19 cellular contexts compared by ENCODE assay signal in the genomic region with DNA sequence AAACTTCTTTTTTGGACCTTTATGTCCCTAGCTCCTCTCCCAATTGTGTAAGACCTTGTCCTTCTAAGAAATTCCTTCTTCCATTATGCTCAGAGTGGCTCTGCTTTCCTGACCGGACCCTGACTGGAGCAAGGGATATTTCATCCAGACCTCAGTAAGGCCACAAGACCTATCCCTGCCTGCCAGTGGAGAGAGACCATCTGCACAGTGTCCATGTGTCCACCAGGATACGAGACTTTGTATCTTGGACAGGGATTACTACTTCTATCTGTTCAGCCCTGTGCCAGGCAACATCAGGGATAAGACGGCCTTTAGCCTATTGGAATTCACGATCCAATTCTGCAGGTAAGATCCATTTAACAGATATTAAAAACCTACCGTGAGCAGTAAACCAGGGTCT. TPM values are rescaled to one million over a fixed set of nuclear protein-coding genes. Genes with fewer than 3 reads are reported as not detected.
A peak's percentile ranks its signal among the peaks of the same experiment; 100 is the strongest.
DNase-seq lines count a peak whose midpoint lies in the region; ATAC-seq and TF ChIP-seq lines count a peak whose summit lies in the region.
"Had no signal": no experiment of that assay in that cellular context is flagged by ENCODE, and none has a peak within 500 bp of the region (broad histone marks: within the 10 kb centered on the region; RNA-seq: fewer than 3 reads in every experiment).

No MANE protein-coding gene starts in this region.

- intact Hi-C loops in PC-9 (cut with micrococcal nuclease; ENCODE audit: unreplicated experiment) = no loop called here

- ATAC-seq in GM23338 (no peak), GM21723 (IDR thresholded peaks at IDR 0.05; ENCODE audit: unreplicated experiment) (no peak)
- ATAC-seq: HCT116 had no signal

- H3K4me1 Mint-ChIP-seq in GM23338 (no peaks in the 10 kb centered on the region), progenitor cell of endocrine pancreas (ENCODE audit: low read depth) (no peaks in the 10 kb centered on the region)
- H3K4me1 Mint-ChIP-seq: CD4-positive, alpha-beta memory T cell; H9 had no signal

- H4K20me1 ChIP-seq in GM23338 (replicated peaks; ENCODE audit: insufficient read depth) (no peaks in the 10 kb centered on the region), KMS-11 (ENCODE audit: insufficient read depth) (no peaks in the 10 kb centered on the region), PC-9 (ENCODE audit: insufficient read depth) (no peaks in the 10 kb centered on the region)

- H3K4me3 Mint-ChIP-seq in GM23338 (no peak overlapping the region), progenitor cell of endocrine pancreas (ENCODE audit: low read depth) (no peak overlapping the region)
- H3K4me3 Mint-ChIP-seq: CD4-positive, alpha-beta memory T cell; H9 had no signal

- H3K4me3 ChIP-seq in GM23338 (no peak overlapping the region), KMS-11 (IDR thresholded peaks at IDR 0.05; ENCODE audit: insufficient read depth, low read depth, low read length) (no peak overlapping the region), PC-9 (no peak overlapping the region)
- H3K4me3 ChIP-seq: GM23248 had no signal

- no peak for DNase-seq in GM23338 (ENCODE audit: low spot score)
- peak; percentile 16 for DNase-seq in ecto neural progenitor cell (ENCODE audit: low spot score)
- DNase-seq in progenitor cell of endocrine pancreas (ENCODE audit: low spot score, unreplicated experiment) = no peak
- DNase-seq in PC-9 = no peak
- DNase-seq: C1 segment of cervical spinal cord; Calu3; CD4-positive, alpha-beta memory T cell; COR-L47; DMS53; DMS79 treated with DMSO at 0.1 percent for 48 hours; GF-D8; GM23248; H9 had no signal

- H3K27ac ChIP-seq in GM23338 (ENCODE audit: low read depth) = no peak overlapping the region
- peak overlapping the region; percentile 47; the same call in 1 of the 2 replicates for H3K27ac ChIP-seq in KMS-11
- H3K27ac ChIP-seq in PC-9 = no peak overlapping the region
- H3K27ac ChIP-seq: GM23248 had no signal

- H3K9me3 ChIP-seq in PC-9 (ENCODE audit: insufficient read depth, low read depth) = no peaks in the 10 kb centered on the region

- peaks cover under 1% of the 10 kb centered on the region; the same call in 1 of the 2 replicates for H3K27me3 ChIP-seq in GM23338 (ENCODE audit: insufficient read depth)
- H3K27me3 ChIP-seq in KMS-11 (ENCODE audit: insufficient read depth, low read depth) = no peaks in the 10 kb centered on the region
- H3K27me3 ChIP-seq in PC-9 (ENCODE audit: insufficient read depth, low read depth) = no peaks in the 10 kb centered on the region

- CTCF ChIA-PET in PC-9 (lab: Charles Lee) = no interaction called here

- no peaks in the 10 kb centered on the region for H3K4me1 ChIP-seq in GM23338 (ENCODE audit: insufficient read depth)
- H3K4me1 ChIP-seq in KMS-11 (ENCODE audit: low read depth, poor library complexity, severe bottlenecking) = peaks cover 16% of the 10 kb centered on the region
- no peaks in the 10 kb centered on the region for H3K4me1 ChIP-seq in PC-9 (replicated peaks; ENCODE audit: insufficient read depth)

- H3K36me3 Mint-ChIP-seq in GM23338 (ENCODE audit: low read depth) (no peaks in the 10 kb centered on the region), progenitor cell of endocrine pancreas (ENCODE audit: insufficient read depth) (no peaks in the 10 kb centered on the region)
- H3K36me3 Mint-ChIP-seq: CD4-positive, alpha-beta memory T cell had no signal

- no peaks in the 10 kb centered on the region for H3K79me2 ChIP-seq in GM23338 (replicated peaks; ENCODE audit: insufficient read depth)
- H3K79me2 ChIP-seq in KMS-11 (ENCODE audit: insufficient read depth, low read depth) = no peaks in the 10 kb centered on the region
- H3K79me2 ChIP-seq in PC-9 (ENCODE audit: low read depth) = no peaks in the 10 kb centered on the region

- POLR2A ChIA-PET in PC-9 (lab: Charles Lee; ENCODE audit: unreplicated experiment) = interaction anchor here (0.6 kb wide), 1 partner anchor 473 kb away, joined by 4 read pairs; no protein-coding TSS in a partner anchor

- H3K4me2 ChIP-seq in GM23338 (no peak overlapping the region), KMS-11 (peak overlapping the region; percentile 53), PC-9 (no peak overlapping the region)

- no TSS peak for BruUV-seq in PC-9 (replicated peaks; lab: Mats Ljungman, UMichigan)

- no peaks in the 10 kb centered on the region for H3K9me3 Mint-ChIP-seq in GM23338
- no peaks in the 10 kb centered on the region for H3K9me3 Mint-ChIP-seq in progenitor cell of endocrine pancreas (ENCODE audit: low read depth)
- H3K9me3 Mint-ChIP-seq: H9 had no signal

- no peak for TF ChIP-seq CTCF in GM23338 (conservative IDR thresholded peaks at IDR 0.05; ENCODE audit: low read depth in 2 of 2)
- TF ChIP-seq CTCF in KMS-11 (conservative IDR thresholded peaks at IDR 0.05; ENCODE audit: low read depth, low read length) = no peak
- no peak for TF ChIP-seq CTCF in progenitor cell of endocrine pancreas (IDR thresholded peaks at IDR 0.05; ENCODE audit: unreplicated experiment)
- no peak for TF ChIP-seq CTCF in PC-9 (conservative IDR thresholded peaks at IDR 0.05)

- H3K9ac ChIP-seq in KMS-11 = no peak overlapping the region; the same call in 1 of the 2 replicates
- H3K9ac ChIP-seq: GM23248 had no signal

- H3K27me3 Mint-ChIP-seq in GM23338 (ENCODE audit: insufficient read depth, low read depth, poor library complexity) (peaks cover 2% of the 10 kb centered on the region), progenitor cell of endocrine pancreas (peaks cover 9% of the 10 kb centered on the region)

- H3K36me3 ChIP-seq in GM23338 (ENCODE audit: insufficient read depth) (no peaks in the 10 kb centered on the region), KMS-11 (ENCODE audit: insufficient read depth) (no peaks in the 10 kb centered on the region), PC-9 (ENCODE audit: low read depth) (no peaks in the 10 kb centered on the region)

- H3F3A ChIP-seq in GM23338 (replicated peaks; ENCODE audit: low read depth) = no peaks in the 10 kb centered on the region
- H3F3A ChIP-seq in PC-9 (ENCODE audit: insufficient read depth, low read depth) = no peaks in the 10 kb centered on the region

- H3K9me2 ChIP-seq in GM23338 (ENCODE audit: insufficient read depth) (no peaks in the 10 kb centered on the region), PC-9 (ENCODE audit: insufficient read depth) (no peaks in the 10 kb centered on the region)

- H3K27ac Mint-ChIP-seq in GM23338 (no peak overlapping the region), progenitor cell of endocrine pancreas (peak overlapping the region; percentile 15)
- H3K27ac Mint-ChIP-seq: CD4-positive, alpha-beta memory T cell; H9 had no signal

- peak overlapping the region; percentile 28; the same call in 1 of the 2 replicates for H2AFZ ChIP-seq in GM23338
- peak overlapping the region; percentile 73 for H2AFZ ChIP-seq in KMS-11 (ENCODE audit: low read depth)
- no peak overlapping the region for H2AFZ ChIP-seq in PC-9
- H2AFZ ChIP-seq: GM23248 had no signal

TF ChIP-seq in GM23338, 12 proteins besides CTCF, POLR2A, EP300 and RAD21 (continues in another document):
- TF ChIP-seq ZNF114 (CRISPR knock-in tag; IDR thresholded peaks at IDR 0.05) (no peak), CREB1 (CRISPR knock-in tag; IDR thresholded peaks at IDR 0.05; ENCODE audit: low read depth) (no peak), EZH2 (IDR thresholded peaks at IDR 0.05; ENCODE audit: low read depth, unreplicated experiment) (no peak), POLR2AphosphoS5 (IDR thresholded peaks at IDR 0.05; ENCODE audit: low read depth) (no peak), EZH2phosphoT487 (IDR thresholded peaks at IDR 0.05; ENCODE audit: unreplicated experiment) (no peak)

RNA-seq across cellular contexts. Expression of gene ATOH7, which starts 7.2 kb away (rescaled TPM):
- total RNA-seq in GM23338 (2014; rRNA removed; shearing (Covaris generic)) = 1.2 and 1.8 TPM in 2 replicates
- 0.23 TPM in 1 of 2 replicates, not detected in the other for polyA plus RNA-seq in GM23338 (2016; fragmentation: Nextera tagmentation; extraction: Ambion mirVana)
- total RNA-seq in progenitor cell of endocrine pancreas (0.65 and 0.73 TPM in 2 replicates), PC-9 (2021) (not detected in 2 replicates)
- total RNA-seq: A172; A673; Calu3; CD4-positive, alpha-beta memory T cell; Daoy; GM23248 had no signal
- polyA plus RNA-seq: CD4-positive, alpha-beta memory T cell; GM23248 had no signal
